In the genomic region with DNA sequence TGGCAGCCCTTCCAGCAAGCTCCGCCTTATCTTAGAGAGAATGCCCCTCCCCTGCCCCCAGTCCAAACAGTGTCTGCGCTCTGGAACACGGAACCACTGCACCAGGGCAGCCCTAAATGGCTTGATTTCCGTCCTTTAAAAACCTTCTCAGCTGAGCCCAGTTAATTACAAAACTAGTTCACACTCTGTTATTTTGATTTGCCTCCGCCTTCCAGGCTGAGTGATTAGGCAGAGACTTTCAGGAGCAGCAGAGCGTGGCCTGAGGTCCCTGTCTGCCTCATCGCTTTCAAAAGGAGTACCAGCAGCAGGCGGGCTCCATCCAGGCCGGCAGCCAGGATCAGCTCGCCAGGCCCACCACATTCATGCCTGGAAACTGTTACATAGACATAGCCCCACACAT, we compare ENCODE assay signal across 14 cellular contexts.
DNase-seq lines count a peak whose midpoint lies in the region; ATAC-seq and TF ChIP-seq lines count a peak whose summit lies in the region.
"Had no signal": no experiment of that assay in that cellular context is flagged by ENCODE, and none has a peak within 500 bp of the region (broad histone marks: within the 10 kb centered on the region; RNA-seq: fewer than 3 reads in every experiment).

No MANE protein-coding gene starts in this region.

- H3K4me3 ChIP-seq in BLaER1, result no peak overlapping the region
- H3K4me3 ChIP-seq in foreskin fibroblast (ENCODE audit: low read depth in 1 of 2, low read length in 2 of 2), result no peak overlapping the region
- H3K4me3 ChIP-seq: coronary artery, GM23338, lower lobe of right lung had no signal

- H3K27ac ChIP-seq in BLaER1, result peak overlapping the region; percentile 28
- H3K27ac ChIP-seq: coronary artery, lower lobe of right lung had no signal

- no peak overlapping the region for H3K9ac ChIP-seq in BLaER1

- H3K9me3 ChIP-seq in BLaER1, result peaks cover 4% of the 10 kb centered on the region; the same call in 1 of the 2 replicates

- H3K4me2 ChIP-seq in BLaER1, result peak overlapping the region; percentile 79
- H3K4me2 ChIP-seq: GM23338 had no signal

- H4K20me1 ChIP-seq in BLaER1, result peaks cover 8% of the 10 kb centered on the region; the same call in 1 of the 2 replicates

- no peaks in the 10 kb centered on the region for H3K36me3 ChIP-seq in BLaER1
- H3K36me3 ChIP-seq: lower lobe of right lung had no signal

- DNase-seq in NCI-H69 (lab: John Stamatoyannopoulos, UW), result peak; percentile 83
- peak; percentile 0 for DNase-seq in kidney glomerular epithelial cell (lab: John Stamatoyannopoulos, UW)
- DNase-seq in T-helper 2 cell, result no peak
- no peak for DNase-seq in SKM-1 (lab: John Stamatoyannopoulos, UW; ENCODE audit: unreplicated experiment)
- DNase-seq in foreskin fibroblast, result no peak
- DNase-seq: activated CD4-positive, alpha-beta T cell treated with anti-CD3 and anti-CD28 coated beads, Interleukin-2, amount 10 ng/mL, durations not matched to agents 7 days and 5 days; CD8-positive, alpha-beta T cell; lower lobe of right lung; NCI-H1417 treated with DMSO at 0.1 percent for 48 hours; T-helper 1 cell had no signal

- ATAC-seq in GM18868 (IDR thresholded peaks at IDR 0.05; ENCODE audit: unreplicated experiment), result peak; percentile 63
- ATAC-seq: CD8-positive, alpha-beta T cell; GM23338; lower lobe of right lung had no signal

- no peaks in the 10 kb centered on the region for H3K27me3 ChIP-seq in BLaER1

- peaks cover 84% of the 10 kb centered on the region for H3K4me1 ChIP-seq in BLaER1
- H3K4me1 ChIP-seq: lower lobe of right lung had no signal

- TF ChIP-seq CTCF in foreskin fibroblast (IDR thresholded peaks at IDR 0.05; ENCODE audit: low read depth, low read length), result no peak

Comparison
In these comparisons a context has a peak if more than half of its experiments do, and no peak if none do; other contexts are left out.
1. DNase-seq: peak in NCI-H69 (single experiment) and kidney glomerular epithelial cell (single experiment); none in T-helper 2 cell (0 of 5), SKM-1 (single experiment) and foreskin fibroblast (0 of 2).